In genomic region chr16:57916735-57917450, GRCh38 we compare ENCODE assay signal across 33 cellular contexts. TPM values are rescaled to one million over a fixed set of nuclear protein-coding genes. Genes with fewer than 3 reads are reported as not detected.
DNase-seq lines count a peak whose midpoint lies in the region; ATAC-seq and TF ChIP-seq lines count a peak whose summit lies in the region.
"Had no signal": no experiment of that assay in that cellular context is flagged by ENCODE, and none has a peak within 500 bp of the region (broad histone marks: within the 10 kb centered on the region; RNA-seq: fewer than 3 reads in every experiment).

No MANE protein-coding gene starts in this region.

- DNase-seq in EL (peak; percentile 25), M059J (ENCODE audit: low read depth) (peak; percentile 76), choroid plexus epithelial cell (ENCODE audit: low read depth) (peak; percentile 28), mucosa of gallbladder (ENCODE audit: low spot score) (peak; percentile 27), chondrocyte (ENCODE audit: low spot score) (no peak), hepatocyte (ENCODE audit: low spot score) (no peak)
- no peak for DNase-seq in activated CD8-positive, alpha-beta memory T cell treated with anti-CD3 and anti-CD28 coated beads, Interleukin-2, amount 50 U/mL, for 48 hours
- DNase-seq: activated CD4-positive, alpha-beta T cell treated with anti-CD3 and anti-CD28 coated beads, Interleukin-2, amount 10 ng/mL, durations not matched to agents 7 days and 5 days; activated naive CD4-positive, alpha-beta T cell; activated T-cell treated with anti-CD3 and anti-CD28 coated beads, Interleukin-2, amount 50 U/mL, for 72 hours; adrenal gland; body of pancreas; GOT3; heart right ventricle; left ventricle myocardium superior; midbrain; naive thymus-derived CD8-positive, alpha-beta T cell; NCI-H146; NCI-H2107; NCI-H446; NCI-H82; occipital lobe; psoas muscle; SHP77 treated with DMSO at 0.1 percent for 48 hours; stimulated activated CD4-positive, alpha-beta T cell treated with anti-CD3 and anti-CD28 coated beads, Interleukin-4, amount 100 ng/mL, for 4 hours; substantia nigra; T-helper 9 cell; upper lobe of left lung had no signal

- 72% methylated on average over 18 of the region's 18 CpGs for WGBS in hepatocyte (ENCODE audit: low lambda C conversion rate, missing lambda C conversion rate)

- no peaks in the 10 kb centered on the region for H3K79me2 ChIP-seq in hepatocyte

- no peaks in the 10 kb centered on the region for H3K9me2 ChIP-seq in hepatocyte (replicated peaks; ENCODE audit: insufficient read depth)

- H2AFZ ChIP-seq in hepatocyte: no peak overlapping the region

- no peaks in the 10 kb centered on the region for H3K9me3 ChIP-seq in hepatocyte (ENCODE audit: low read depth)
- H3K9me3 ChIP-seq: adrenal gland, body of pancreas, psoas muscle, upper lobe of left lung had no signal

- H4K20me1 ChIP-seq in hepatocyte (ENCODE audit: insufficient read depth, poor library complexity, severe bottlenecking): no peaks in the 10 kb centered on the region

- H3K4me2 ChIP-seq in hepatocyte: no peak overlapping the region
- H3K4me2 ChIP-seq: KMS-11 had no signal

- TF ChIP-seq CTCF in choroid plexus epithelial cell (conservative IDR thresholded peaks at IDR 0.05; ENCODE audit: low read depth, low read length) (no peak), chondrocyte (IDR thresholded peaks at IDR 0.05) (no peak), hepatocyte (IDR thresholded peaks at IDR 0.05; ENCODE audit: poor library complexity) (no peak)

- H3K9me3 Mint-ChIP-seq in chondrocyte (ENCODE audit: low read depth): peaks cover 3% of the 10 kb centered on the region
- H3K9me3 Mint-ChIP-seq: activated CD4-positive, alpha-beta T cell treated with anti-CD3 and anti-CD28 coated beads, Interleukin-2, amount 10 ng/mL, durations not matched to agents 7 days and 5 days; activated T-cell treated with anti-CD3 and anti-CD28 coated beads, Interleukin-2, amount 50 U/mL, for 72 hours had no signal

- no peaks in the 10 kb centered on the region for H3K27me3 ChIP-seq in hepatocyte
- H3K27me3 ChIP-seq: adrenal gland, body of pancreas, heart right ventricle, upper lobe of left lung had no signal

- H3K4me3 ChIP-seq in choroid plexus epithelial cell (ENCODE audit: low read depth, low read length): no peak overlapping the region
- H3K4me3 ChIP-seq in hepatocyte: no peak overlapping the region
- H3K4me3 ChIP-seq: adrenal gland, body of pancreas, GM12878, heart right ventricle, psoas muscle, upper lobe of left lung had no signal

- no peaks in the 10 kb centered on the region for H3K4me1 ChIP-seq in hepatocyte (ENCODE audit: insufficient read depth)
- H3K4me1 ChIP-seq: adrenal gland, body of pancreas, heart right ventricle, psoas muscle, upper lobe of left lung had no signal

- H3K27ac Mint-ChIP-seq in chondrocyte (ENCODE audit: unreplicated experiment): no peak overlapping the region
- H3K27ac Mint-ChIP-seq: activated CD4-positive, alpha-beta T cell treated with anti-CD3 and anti-CD28 coated beads, Interleukin-2, amount 10 ng/mL, durations not matched to agents 7 days and 5 days; activated T-cell treated with anti-CD3 and anti-CD28 coated beads, Interleukin-2, amount 50 U/mL, for 72 hours; naive thymus-derived CD8-positive, alpha-beta T cell; stimulated activated memory B cell treated with anti-CD40 and anti-IgM and Interleukin-4, amounts not matched to agents 10 μg/mL and 1 μg/mL and 100 μg/mL, for 72 hours had no signal

- no peak overlapping the region for H3K4me3 Mint-ChIP-seq in chondrocyte (ENCODE audit: unreplicated experiment)
- H3K4me3 Mint-ChIP-seq: activated CD4-positive, alpha-beta T cell treated with anti-CD3 and anti-CD28 coated beads, Interleukin-2, amount 10 ng/mL, durations not matched to agents 7 days and 5 days; activated T-cell treated with anti-CD3 and anti-CD28 coated beads, Interleukin-2, amount 50 U/mL, for 72 hours; CD14-positive monocyte; naive thymus-derived CD8-positive, alpha-beta T cell; stimulated activated memory B cell treated with anti-CD40 and anti-IgM and Interleukin-4, amounts not matched to agents 10 μg/mL and 1 μg/mL and 100 μg/mL, for 72 hours had no signal

- ATAC-seq in HG03097 (IDR thresholded peaks at IDR 0.05; ENCODE audit: low FRiP score, unreplicated experiment): no peak
- ATAC-seq: activated T-cell treated with anti-CD3 and anti-CD28 coated beads, Interleukin-2, amount 50 U/mL, for 72 hours; body of pancreas; GM12878; heart right ventricle; left ventricle myocardium superior; naive thymus-derived CD8-positive, alpha-beta T cell; psoas muscle; stimulated activated memory B cell treated with anti-CD40 and anti-IgM and Interleukin-4, amounts not matched to agents 10 μg/mL and 1 μg/mL and 100 μg/mL, for 72 hours had no signal

- no peaks in the 10 kb centered on the region for H3K36me3 ChIP-seq in hepatocyte (replicated peaks; ENCODE audit: insufficient read depth, low read depth)
- H3K36me3 ChIP-seq: adrenal gland, heart right ventricle, upper lobe of left lung had no signal

- no peaks in the 10 kb centered on the region for H3K36me3 Mint-ChIP-seq in chondrocyte (ENCODE audit: low read depth)
- H3K36me3 Mint-ChIP-seq: CD14-positive monocyte; naive thymus-derived CD8-positive, alpha-beta T cell; stimulated activated memory B cell treated with anti-CD40 and anti-IgM and Interleukin-4, amounts not matched to agents 10 μg/mL and 1 μg/mL and 100 μg/mL, for 72 hours had no signal

- no peaks in the 10 kb centered on the region for H3K4me1 Mint-ChIP-seq in chondrocyte (ENCODE audit: low read depth)
- H3K4me1 Mint-ChIP-seq: activated CD4-positive, alpha-beta T cell treated with anti-CD3 and anti-CD28 coated beads, Interleukin-2, amount 10 ng/mL, durations not matched to agents 7 days and 5 days; stimulated activated memory B cell treated with anti-CD40 and anti-IgM and Interleukin-4, amounts not matched to agents 10 μg/mL and 1 μg/mL and 100 μg/mL, for 72 hours had no signal

- no peak overlapping the region for H3K27ac ChIP-seq in hepatocyte
- H3K27ac ChIP-seq: adrenal gland, body of pancreas, heart right ventricle, KMS-11, psoas muscle, upper lobe of left lung had no signal

- peaks cover 15% of the 10 kb centered on the region for H3K27me3 Mint-ChIP-seq in chondrocyte (ENCODE audit: low read depth)

RNA-seq across cellular contexts. Expression of gene CNGB1, which starts 54.0 kb away (rescaled TPM):
- total RNA-seq in M059J (2014; rRNA removed; shearing (Covaris generic)): not detected in 2 replicates
- 0.29 TPM for total RNA-seq in mucosa of gallbladder
- not detected in 3 replicates for total RNA-seq in chondrocyte
- total RNA-seq in hepatocyte: not detected in 2 replicates
- not detected in 2 replicates for polyA plus RNA-seq in hepatocyte
- total RNA-seq: activated CD4-positive, alpha-beta T cell treated with anti-CD3 and anti-CD28 coated beads, Interleukin-2, amount 10 ng/mL, durations not matched to agents 7 days and 5 days; activated T-cell treated with anti-CD3 and anti-CD28 coated beads, Interleukin-2, amount 50 U/mL, for 72 hours; body of pancreas; GM12878; heart right ventricle; left ventricle myocardium superior; naive thymus-derived CD8-positive, alpha-beta T cell; occipital lobe; psoas muscle had no signal
- polyA plus RNA-seq: CD14-positive monocyte; heart right ventricle; naive thymus-derived CD8-positive, alpha-beta T cell; psoas muscle had no signal

Comparison
In these comparisons a context has a peak if more than half of its experiments do, and no peak if none do; other contexts are left out.
1. DNase-seq: peak in EL (single experiment), M059J (single experiment), choroid plexus epithelial cell (single experiment) and mucosa of gallbladder (single experiment); none in activated CD8-positive, alpha-beta memory T cell treated with anti-CD3 and anti-CD28 coated beads, Interleukin-2, amount 50 U/mL, for 48 hours (single experiment), chondrocyte (single experiment) and hepatocyte (single experiment).